Comparison of ENCODE assay signal across 9 cellular contexts in genomic region chr13:51959773-51960172, GRCh38.
DNase-seq lines count a peak whose midpoint lies in the region; ATAC-seq and TF ChIP-seq lines count a peak whose summit lies in the region.
"Had no signal": no experiment of that assay in that cellular context is flagged by ENCODE, and none has a peak within 500 bp of the region (broad histone marks: within the 10 kb centered on the region; RNA-seq: fewer than 3 reads in every experiment).

No MANE protein-coding gene starts in this region.

- H3K9me3 ChIP-seq in OCI-LY3 (ENCODE audit: insufficient read depth, low read length): no peaks in the 10 kb centered on the region
- no peaks in the 10 kb centered on the region for H3K9me3 ChIP-seq in effector memory CD4-positive, alpha-beta T cell (ENCODE audit: control insufficient read depth, low read length)
- H3K9me3 ChIP-seq: BLaER1 had no signal

- H4K20me1 ChIP-seq in OCI-LY3 (ENCODE audit: insufficient read depth, low read length): no peaks in the 10 kb centered on the region
- H4K20me1 ChIP-seq: BLaER1 had no signal

- peak overlapping the region; percentile 16; the same call in 1 of the 2 replicates for H3K4me3 ChIP-seq in OCI-LY3 (ENCODE audit: low read length)
- H3K4me3 ChIP-seq in effector memory CD4-positive, alpha-beta T cell (ENCODE audit: insufficient read depth, low read depth, low read length, poor library complexity, severe bottlenecking): no peak overlapping the region
- H3K4me3 ChIP-seq: BLaER1 had no signal

- DNase-seq in stimulated activated naive CD4-positive, alpha-beta T cell (lab: John Stamatoyannopoulos, UW): no peak
- no peak for DNase-seq in medulla oblongata (ENCODE audit: extremely low spot score)
- DNase-seq in inferior parietal cortex (ENCODE audit: extremely low spot score): no peak
- DNase-seq in effector memory CD4-positive, alpha-beta T cell: no peak

- peak overlapping the region; percentile 91 for H3K27ac ChIP-seq in OCI-LY3 (ENCODE audit: low read length)
- H3K27ac ChIP-seq in effector memory CD4-positive, alpha-beta T cell (ENCODE audit: insufficient read depth, low read length, poor library complexity, severe bottlenecking): no peak overlapping the region
- H3K27ac ChIP-seq: BLaER1 had no signal

- TF ChIP-seq CTCF in GM12872 (IDR thresholded peaks at IDR 0.05; ENCODE audit: insufficient read depth, low read depth, low read length): peak; percentile 29; the same call in 1 of the 3 replicates
- peak; percentile 46 for TF ChIP-seq CTCF in OCI-LY3 (IDR thresholded peaks at IDR 0.05; ENCODE audit: low read depth, low read length)

- H3K79me2 ChIP-seq in OCI-LY3 (ENCODE audit: low read length): no peaks in the 10 kb centered on the region

- H3K4me2 ChIP-seq in OCI-LY3 (ENCODE audit: low read length): peak overlapping the region; percentile 93
- H3K4me2 ChIP-seq: BLaER1 had no signal

- H2AFZ ChIP-seq in OCI-LY3 (ENCODE audit: low read depth, low read length): no peak overlapping the region; the same call in 1 of the 2 replicates

- H3K4me1 ChIP-seq in OCI-LY3 (ENCODE audit: low read length): peaks cover 62% of the 10 kb centered on the region
- H3K4me1 ChIP-seq in effector memory CD4-positive, alpha-beta T cell (ENCODE audit: control insufficient read depth, insufficient read depth, low read length, poor library complexity, severe bottlenecking): no peaks in the 10 kb centered on the region

- peak overlapping the region; percentile 61; the same call in 1 of the 2 replicates for H3K9ac ChIP-seq in OCI-LY3 (ENCODE audit: low read length)
- H3K9ac ChIP-seq: BLaER1 had no signal

- peaks cover under 1% of the 10 kb centered on the region for H3K36me3 ChIP-seq in OCI-LY3 (replicated peaks; ENCODE audit: low read depth, low read length)
- no peaks in the 10 kb centered on the region for H3K36me3 ChIP-seq in effector memory CD4-positive, alpha-beta T cell (ENCODE audit: control insufficient read depth, insufficient read depth, low read length)
- H3K36me3 ChIP-seq: BLaER1 had no signal

- no peaks in the 10 kb centered on the region for H3K27me3 ChIP-seq in OCI-LY3 (ENCODE audit: low read depth, low read length)
- H3K27me3 ChIP-seq in effector memory CD4-positive, alpha-beta T cell (replicated peaks; ENCODE audit: control insufficient read depth, insufficient read depth, low read length, poor library complexity, severe bottlenecking): no peaks in the 10 kb centered on the region
- H3K27me3 ChIP-seq: BLaER1 had no signal

- ATAC-seq in GM19351 (IDR thresholded peaks at IDR 0.05; ENCODE audit: unreplicated experiment): peak; percentile 92
- ATAC-seq in HG03025 (IDR thresholded peaks at IDR 0.05; ENCODE audit: low FRiP score, unreplicated experiment): peak; percentile 84
